10 cellular contexts compared by ENCODE assay signal in genomic region chr4:107036602-107037151, GRCh38. TPM values are rescaled to one million over a fixed set of nuclear protein-coding genes. Genes with fewer than 3 reads are reported as not detected.
DNase-seq lines count a peak whose midpoint lies in the region; ATAC-seq, FAIRE-seq and TF ChIP-seq lines count a peak whose summit lies in the region.
"Had no signal": no experiment of that assay in that cellular context is flagged by ENCODE, and none has a peak within 500 bp of the region (broad histone marks: within the 10 kb centered on the region; RNA-seq: fewer than 3 reads in every experiment).

No MANE protein-coding gene starts in this region.

- H3K27me3 ChIP-seq in smooth muscle cell (ENCODE audit: low read depth), result peaks cover 6% of the 10 kb centered on the region

- peak overlapping the region; percentile 65 for H3K27ac ChIP-seq in smooth muscle cell (ENCODE audit: low read depth)
- H3K27ac ChIP-seq: 22Rv1 had no signal

- no peaks in the 10 kb centered on the region for H3K36me3 ChIP-seq in smooth muscle cell (ENCODE audit: low read depth)

- H3K4me1 Mint-ChIP-seq in WTC11, result peaks cover 30% of the 10 kb centered on the region

- peak overlapping the region; percentile 38 for H2AFZ ChIP-seq in smooth muscle cell (ENCODE audit: low read depth)

- H3K36me3 Mint-ChIP-seq in WTC11, result no peaks in the 10 kb centered on the region

- peaks cover 58% of the 10 kb centered on the region for H3K27me3 Mint-ChIP-seq in WTC11 (ENCODE audit: low read depth)

- peak overlapping the region; percentile 71 for H3K4me3 ChIP-seq in smooth muscle cell

- no peak for FAIRE-seq in GM19239 (lab: Jason Lieb, UNC)

- H3K4me1 ChIP-seq in smooth muscle cell (ENCODE audit: low read depth), result no peaks in the 10 kb centered on the region

- peak; percentile 5 for DNase-seq in DMS 273 (lab: John Stamatoyannopoulos, UW; ENCODE audit: unreplicated experiment)
- DNase-seq in DMS 273 treated with DMSO at 0.1 percent for 48 hours (lab: John Stamatoyannopoulos, UW), result no peak
- no peak for DNase-seq in WTC11 (ENCODE audit: low spot score)
- peak; percentile 3 for DNase-seq in hepatic stellate cell (ENCODE audit: low spot score)
- no peak for DNase-seq in smooth muscle cell (lab: John Stamatoyannopoulos, UW; ENCODE audit: unreplicated experiment)
- DNase-seq in GM19239 (ENCODE audit: insufficient read length, low spot score), result no peak

- POLR2A ChIA-PET in WTC11 (lab: Charles Lee), result no interaction called here

- no peaks in the 10 kb centered on the region for H3K9me3 ChIP-seq in smooth muscle cell (replicated peaks; ENCODE audit: low read depth)

- CTCF ChIA-PET in WTC11 (lab: Charles Lee), result interaction anchor here (0.5 to 2.2 kb wide), 7 partner anchors 58 to 489 kb away, joined by 3 to 7 read pairs (median 4); no protein-coding TSS in a partner anchor

- TF ChIP-seq CTCF in WTC11 (IDR thresholded peaks at IDR 0.05) (no peak), smooth muscle cell (IDR thresholded peaks at IDR 0.05; ENCODE audit: borderline replicate concordance, insufficient read depth, poor library complexity, severe bottlenecking) (no peak)

- WGBS in smooth muscle cell (ENCODE audit: low lambda C conversion rate), result 9% methylated on average over 18 of the region's 18 CpGs

- peak overlapping the region; percentile 96 for H3K4me2 ChIP-seq in smooth muscle cell

- H4K20me1 ChIP-seq in smooth muscle cell (ENCODE audit: low read depth), result peaks cover 43% of the 10 kb centered on the region

- ATAC-seq in WTC11, result peak; percentile 4; the same call in 1 of the 2 replicates
- ATAC-seq in HG03571 (IDR thresholded peaks at IDR 0.05; ENCODE audit: unreplicated experiment), result no peak
- no peak for ATAC-seq in GM19455 (IDR thresholded peaks at IDR 0.05; ENCODE audit: unreplicated experiment)

- H3F3A ChIP-seq in smooth muscle cell (ENCODE audit: low read depth), result peaks cover 20% of the 10 kb centered on the region

- no peak overlapping the region for H3K9ac ChIP-seq in smooth muscle cell (ENCODE audit: low read depth)

- no peaks in the 10 kb centered on the region for H3K9me3 Mint-ChIP-seq in WTC11

- H3K4me3 Mint-ChIP-seq in WTC11, result peak overlapping the region; percentile 90

- no peak overlapping the region for H3K27ac Mint-ChIP-seq in WTC11

- peaks cover 44% of the 10 kb centered on the region for H3K79me2 ChIP-seq in smooth muscle cell (ENCODE audit: low read depth)

TF ChIP-seq in WTC11, 78 proteins besides CTCF, POLR2A, EP300 and RAD21:
- TF ChIP-seq ZNF423 (CRISPR knock-in tag; IDR thresholded peaks at IDR 0.05) (no peak), ZNF232 (CRISPR knock-in tag; IDR thresholded peaks at IDR 0.05) (0 out of 2 replicates have a peak, but pooled peaks have one; percentile 20)

RNA-seq across cellular contexts. Expression of gene DKK2, which starts 0.6 kb away (rescaled TPM):
- total RNA-seq in WTC11 (2021) (0.07 TPM in 1 of 3 replicates, not detected in the others), smooth muscle cell (555 and 597 TPM in 2 replicates)
- 198 and 325 TPM in 2 replicates for polyA plus RNA-seq in smooth muscle cell
- total RNA-seq: NCI-H460 had no signal

Comparison
In these comparisons a context has a peak if more than half of its experiments do, and no peak if none do; other contexts are left out.
1. DNase-seq: peak in DMS 273 (single experiment) and hepatic stellate cell (single experiment); none in DMS 273 treated with DMSO at 0.1 percent for 48 hours (single experiment), WTC11 (single experiment), smooth muscle cell (single experiment) and GM19239 (single experiment).
2. RNA of gene DKK2, which starts 0.6 kb away (total RNA-seq): 555 to 597 TPM in smooth muscle cell; 0.07 TPM in WTC11; every median in the first group is over 100 times any median in the second.